In the genomic region with DNA sequence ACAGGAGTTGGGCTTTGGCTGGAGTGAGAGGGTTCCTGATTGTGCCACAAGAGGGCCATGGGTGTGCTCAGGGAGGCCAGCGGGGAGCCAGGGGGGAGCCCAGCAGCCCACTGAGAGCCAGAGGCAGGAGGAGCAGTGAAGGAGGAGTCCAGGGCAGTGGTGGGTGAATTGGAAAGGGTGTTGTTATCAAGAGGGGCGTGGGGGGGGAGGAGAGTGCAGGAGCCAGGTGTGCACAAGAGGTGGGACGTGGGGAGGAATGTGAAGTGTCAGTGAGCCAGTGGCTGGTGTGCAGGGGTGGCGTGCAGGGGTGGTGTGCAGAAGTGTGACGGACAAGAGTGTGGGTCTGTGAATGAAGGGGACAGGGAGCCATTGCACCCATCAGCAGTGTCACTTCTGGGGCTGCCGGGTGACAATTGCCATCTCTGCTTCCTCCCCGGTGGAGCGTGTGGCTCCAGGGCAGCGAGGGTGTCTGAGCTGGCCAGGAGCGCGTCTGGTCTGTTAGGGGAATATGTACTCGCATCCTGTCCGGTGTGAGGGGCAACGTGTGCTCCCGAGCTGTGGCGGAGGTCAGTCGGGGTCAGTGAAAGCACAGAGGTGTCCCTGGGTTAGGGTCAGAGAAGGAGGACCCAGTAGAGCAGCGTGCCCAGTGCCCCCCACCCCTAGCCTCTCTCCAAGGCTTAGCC, we compare ENCODE assay signal across 8 cellular contexts. TPM values are rescaled to one million over a fixed set of nuclear protein-coding genes. Genes with fewer than 3 reads are reported as not detected.
A peak's percentile ranks its signal among the peaks of the same experiment; 100 is the strongest.
DNase-seq lines count a peak whose midpoint lies in the region; ATAC-seq and TF ChIP-seq lines count a peak whose summit lies in the region.

No MANE protein-coding gene starts in this region.

- intact Hi-C loops in mucosa of descending colon (cut with DNase I, micrococcal nuclease) = no loop called here

- TF ChIP-seq CTCF in AG04449 (IDR thresholded peaks at IDR 0.05; ENCODE audit: insufficient read depth, low read length, missing control alignments) (peak; percentile 75), GM13977 (IDR thresholded peaks at IDR 0.05; ENCODE audit: extremely low read depth, insufficient read depth, missing control alignments) (peak; percentile 47), mucosa of descending colon (IDR thresholded peaks at IDR 0.05) (peak; percentile 21)

- POLR2A ChIA-PET in AG04449 (lab: Yijun Ruan, JAX) = interaction anchor here (0.7 to 7.0 kb wide), 5 partner anchors 8 to 18 kb away, joined by 3 to 76 read pairs (median 11); a partner anchor contains a TSS

- peak overlapping the region; percentile 82 to 86 for H3K27ac Mint-ChIP-seq in effector memory CD8-positive, alpha-beta T cell

- CTCF ChIA-PET in AG04449 (lab: Yijun Ruan, JAX) = interaction anchor here (0.9 to 47.5 kb wide), 8 partner anchors 3 to 110 kb away, joined by 3 to 2108 read pairs (median 7); a partner anchor contains a TSS

- peak; percentile 24 for ATAC-seq in effector memory CD8-positive, alpha-beta T cell (replicated peaks)
- ATAC-seq in mucosa of descending colon = peak; percentile 32
- no peak for ATAC-seq in GM19328 (IDR thresholded peaks at IDR 0.05; ENCODE audit: unreplicated experiment)

- H3K4me1 Mint-ChIP-seq in effector memory CD8-positive, alpha-beta T cell (ENCODE audit: low read depth in 2 of 2) = peaks cover 58 to 73% of the 10 kb centered on the region in 2 donors

- no peaks in the 10 kb centered on the region for H3K27me3 Mint-ChIP-seq in effector memory CD8-positive, alpha-beta T cell

- H3K4me1 ChIP-seq in mucosa of descending colon (ENCODE audit: low read depth) = peaks cover 30% of the 10 kb centered on the region

- peaks cover 40% of the 10 kb centered on the region for H3K36me3 Mint-ChIP-seq in effector memory CD8-positive, alpha-beta T cell (ENCODE audit: insufficient read depth)

- no peaks in the 10 kb centered on the region for H3K9me3 Mint-ChIP-seq in effector memory CD8-positive, alpha-beta T cell

- H3K4me3 Mint-ChIP-seq in effector memory CD8-positive, alpha-beta T cell = peak overlapping the region; percentile 82 to 89

- in situ Hi-C loops in GM13977 (cut with MboI; ENCODE audit: low pct_unique_long_range_greater_than_20kb, low sequenced_read_pairs, unreplicated experiment) = no loop called here

- DNase-seq in AG04449 (ENCODE audit: low read depth, low spot score) = no peak
- peak; percentile 70 for DNase-seq in GM13977 (ENCODE audit: low spot score)
- peak; percentile 49 for DNase-seq in SK-N-DZ (ENCODE audit: low spot score)
- DNase-seq in effector memory CD8-positive, alpha-beta T cell = peak in 2 of 3 experiments; percentile 30 to 39
- peak in 2 of 3 donors; percentile 52 to 59 for DNase-seq in mucosa of descending colon
- no peak for DNase-seq in NCI-H128 (lab: John Stamatoyannopoulos, UW; ENCODE audit: unreplicated experiment)
- no peak for DNase-seq in NCI-H1436 treated with DMSO at 0.1 percent for 48 hours (lab: John Stamatoyannopoulos, UW)

- no peaks in the 10 kb centered on the region for H3K36me3 ChIP-seq in mucosa of descending colon (ENCODE audit: low read depth)

- H3K9me3 ChIP-seq in mucosa of descending colon = no peaks in the 10 kb centered on the region

- H3K4me3 ChIP-seq in AG04449 (ENCODE audit: low read depth, low read length) = peak overlapping the region; percentile 67
- H3K4me3 ChIP-seq in mucosa of descending colon = no peak overlapping the region

RNA-seq across cellular contexts. Expression of a gene that starts 1.7 kb away (rescaled TPM):
- polyA plus RNA-seq in SK-N-DZ (2014; cell fraction: cytosol; rRNA removed) = 0.12 and 0.21 TPM in 2 replicates
- polyA plus RNA-seq in SK-N-DZ (2014; cell fraction: nucleus; rRNA removed) = 1.4 TPM in 1 of 2 replicates, not detected in the other
- total RNA-seq in mucosa of descending colon = 1 to 10 TPM; 2.2 to 3.0 (median 2.7) TPM

RNA-seq across cellular contexts. Expression of a gene that starts 18.3 kb away (rescaled TPM):
- 6.5 and 8.5 TPM in 2 replicates for polyA plus RNA-seq in SK-N-DZ (2014; cell fraction: cytosol; rRNA removed)
- 8.2 and 9.1 TPM in 2 replicates for polyA plus RNA-seq in SK-N-DZ (2014; cell fraction: nucleus; rRNA removed)
- 100 to 1,000 TPM; 130 to 266 (median 201) TPM for total RNA-seq in mucosa of descending colon

RNA-seq across cellular contexts. Expression of a gene that starts 20.1 kb away (rescaled TPM):
- 10.4 and 14.3 TPM in 2 replicates for polyA plus RNA-seq in SK-N-DZ (2014; cell fraction: cytosol; rRNA removed)
- polyA plus RNA-seq in SK-N-DZ (2014; cell fraction: nucleus; rRNA removed) = 38.3 and 51.4 TPM in 2 replicates
- total RNA-seq in mucosa of descending colon = 10 to 100 TPM; 27.9 to 39.3 (median 29.1) TPM

RNA-seq across cellular contexts. Expression of a gene that starts 30.0 kb away (rescaled TPM):
- 170 and 171 TPM in 2 replicates for polyA plus RNA-seq in SK-N-DZ (2014; cell fraction: cytosol; rRNA removed)
- polyA plus RNA-seq in SK-N-DZ (2014; cell fraction: nucleus; rRNA removed) = 101 and 105 TPM in 2 replicates
- total RNA-seq in mucosa of descending colon = 100 to 1,000 TPM; 130 to 239 (median 209) TPM

RNA-seq across cellular contexts. Expression of a gene that starts 32.2 kb away (rescaled TPM):
- polyA plus RNA-seq in SK-N-DZ (2014; cell fraction: cytosol; rRNA removed) = 1.7 TPM in 1 of 2 replicates, not detected in the other
- polyA plus RNA-seq in SK-N-DZ (2014; cell fraction: nucleus; rRNA removed) = 1.2 and 1.4 TPM in 2 replicates
- total RNA-seq in mucosa of descending colon = 1 to 10 TPM; 5.0 to 8.4 (median 5.3) TPM

Comparison
In these comparisons a context has a peak if more than half of its experiments do, and no peak if none do; other contexts are left out.
1. DNase-seq: peak in GM13977 (single experiment), SK-N-DZ (single experiment), effector memory CD8-positive, alpha-beta T cell (2 of 3) and mucosa of descending colon (2 of 3); none in AG04449 (single experiment), NCI-H128 (single experiment) and NCI-H1436 treated with DMSO at 0.1 percent for 48 hours (single experiment).
2. CTCF ChIP-seq: peak in every context shown above with its lines; median percentile 75 in AG04449; 47 in GM13977; 21 in mucosa of descending colon.